Comparison of ENCODE assay signal across 31 cellular contexts in genomic region chr16:67977005-67977404, GRCh38. TPM values are rescaled to one million over a fixed set of nuclear protein-coding genes. Genes with fewer than 3 reads are reported as not detected.
"Had no signal": no experiment of that assay in that cellular context is flagged by ENCODE, and none has a peak within 500 bp of the region (broad histone marks: within the 10 kb centered on the region; RNA-seq: fewer than 3 reads in every experiment).

No MANE protein-coding gene starts in this region.

- FAIRE-seq: frontal cortex had no signal

- H3K36me3 Mint-ChIP-seq: activated naive CD4-positive, alpha-beta T cell treated with anti-CD3 and anti-CD28 coated beads, Interleukin-2, amount 10 ng/mL, durations not matched to agents 7 days and 5 days; activated naive CD4-positive, alpha-beta T cell treated with anti-CD3 and anti-CD28 coated beads, Interleukin-2, amount 50 U/mL, for 72 hours; activated naive CD8-positive, alpha-beta T cell treated with anti-CD3 and anti-CD28 coated beads, Interleukin-2, amount 10 ng/mL, durations not matched to agents 7 days and 5 days; brain; WTC11 had no signal

- H3K27me3 ChIP-seq: ascending aorta, breast epithelium had no signal

- ATAC-seq: activated naive CD4-positive, alpha-beta T cell treated with anti-CD3 and anti-CD28 coated beads, Interleukin-2, amount 50 U/mL, for 72 hours; activated T-cell treated with anti-CD3 and anti-CD28 coated beads, Interleukin-2, amount 50 U/mL, for 72 hours; esophagus mucosa; WTC11 had no signal

- H3K4me1 ChIP-seq: ascending aorta, breast epithelium had no signal

- H3K4me3 Mint-ChIP-seq: activated CD4-positive, alpha-beta memory T cell treated with anti-CD3 and anti-CD28 coated beads, Interleukin-2, amount 10 ng/mL, durations not matched to agents 7 days and 5 days; activated CD4-positive, alpha-beta T cell treated with anti-CD3 and anti-CD28 coated beads, Interleukin-2, amount 10 ng/mL, durations not matched to agents 7 days and 5 days; activated naive CD4-positive, alpha-beta T cell treated with anti-CD3 and anti-CD28 coated beads, Interleukin-2, amount 10 ng/mL, durations not matched to agents 7 days and 5 days; activated naive CD8-positive, alpha-beta T cell treated with anti-CD3 and anti-CD28 coated beads, Interleukin-2, amount 10 ng/mL, durations not matched to agents 7 days and 5 days; activated T-cell treated with anti-CD3 and anti-CD28 coated beads, Interleukin-2, amount 50 U/mL, for 24 hours; activated T-cell treated with anti-CD3 and anti-CD28 coated beads, Interleukin-2, amount 50 U/mL, for 72 hours; brain; dendritic cell treated with granulocyte-macrophage colony-stimulating factor and Interleukin-4, amounts not matched to agents 40 ng/mL and 50 ng/mL, for 4 days; endodermal cell; WTC11 had no signal

- H3K27ac Mint-ChIP-seq: activated CD4-positive, alpha-beta memory T cell treated with anti-CD3 and anti-CD28 coated beads, Interleukin-2, amount 10 ng/mL, durations not matched to agents 7 days and 5 days; activated CD4-positive, alpha-beta T cell treated with anti-CD3 and anti-CD28 coated beads, Interleukin-2, amount 10 ng/mL, durations not matched to agents 7 days and 5 days; activated naive CD4-positive, alpha-beta T cell treated with anti-CD3 and anti-CD28 coated beads, Interleukin-2, amount 50 U/mL, for 72 hours; activated naive CD8-positive, alpha-beta T cell treated with anti-CD3 and anti-CD28 coated beads, Interleukin-2, amount 10 ng/mL, durations not matched to agents 7 days and 5 days; activated T-cell treated with anti-CD3 and anti-CD28 coated beads, Interleukin-2, amount 50 U/mL, for 24 hours; activated T-cell treated with anti-CD3 and anti-CD28 coated beads, Interleukin-2, amount 50 U/mL, for 72 hours; brain; dendritic cell treated with granulocyte-macrophage colony-stimulating factor and Interleukin-4, amounts not matched to agents 40 ng/mL and 50 ng/mL, for 4 days; endodermal cell; WTC11 had no signal

- H3K4me3 ChIP-seq: ascending aorta, breast epithelium, cardiac muscle cell, coronary artery, dorsolateral prefrontal cortex had no signal

- DNase-seq: activated CD4-positive, alpha-beta memory T cell treated with anti-CD3 and anti-CD28 coated beads, Interleukin-2, amount 10 ng/mL, durations not matched to agents 7 days and 5 days; activated CD4-positive, alpha-beta T cell treated with anti-CD3 and anti-CD28 coated beads for 1 hour; activated CD4-positive, alpha-beta T cell treated with anti-CD3 and anti-CD28 coated beads for 4 hours; activated CD4-positive, alpha-beta T cell treated with anti-CD3 and anti-CD28 coated beads, Interleukin-2, amount 10 ng/mL, durations not matched to agents 7 days and 5 days; activated CD4-positive, alpha-beta T cell treated with anti-CD3 and anti-CD28 coated beads, Interleukin-2, amount 50 U/mL, for 4 hours; activated CD8-positive, alpha-beta memory T cell treated with anti-CD3 and anti-CD28 coated beads, Interleukin-2, amount 50 U/mL, for 48 hours; activated gamma-delta T cell; activated naive CD4-positive, alpha-beta T cell; activated naive CD4-positive, alpha-beta T cell treated with anti-CD3 and anti-CD28 coated beads, Interleukin-2, amount 10 ng/mL, durations not matched to agents 7 days and 5 days; activated naive CD8-positive, alpha-beta T cell treated with anti-CD3 and anti-CD28 coated beads, Interleukin-2, amount 10 ng/mL, durations not matched to agents 7 days and 5 days; activated T-cell treated with anti-CD3 and anti-CD28 coated beads for 4 hours; activated T-cell treated with anti-CD3 and anti-CD28 coated beads, Interleukin-2, amount 50 U/mL, for 24 hours; activated T-cell treated with anti-CD3 and anti-CD28 coated beads, Interleukin-2, amount 50 U/mL, for 72 hours; central memory CD4-positive, alpha-beta T cell; cerebellar nuclear complex; dorsolateral prefrontal cortex; effector memory CD4-positive, alpha-beta T cell; foreskin fibroblast; head of caudate nucleus; T-helper 2 cell had no signal

- H3K4me1 Mint-ChIP-seq: activated CD4-positive, alpha-beta memory T cell treated with anti-CD3 and anti-CD28 coated beads, Interleukin-2, amount 10 ng/mL, durations not matched to agents 7 days and 5 days; activated CD4-positive, alpha-beta T cell treated with anti-CD3 and anti-CD28 coated beads, Interleukin-2, amount 10 ng/mL, durations not matched to agents 7 days and 5 days; activated naive CD4-positive, alpha-beta T cell treated with anti-CD3 and anti-CD28 coated beads, Interleukin-2, amount 10 ng/mL, durations not matched to agents 7 days and 5 days; brain; endodermal cell; WTC11 had no signal

- H3K27ac ChIP-seq: ascending aorta, breast epithelium, cardiac muscle cell, coronary artery, dorsolateral prefrontal cortex had no signal

- H3K9me3 Mint-ChIP-seq: activated CD4-positive, alpha-beta memory T cell treated with anti-CD3 and anti-CD28 coated beads, Interleukin-2, amount 10 ng/mL, durations not matched to agents 7 days and 5 days; activated CD4-positive, alpha-beta T cell treated with anti-CD3 and anti-CD28 coated beads, Interleukin-2, amount 10 ng/mL, durations not matched to agents 7 days and 5 days; activated naive CD4-positive, alpha-beta T cell treated with anti-CD3 and anti-CD28 coated beads, Interleukin-2, amount 10 ng/mL, durations not matched to agents 7 days and 5 days; activated naive CD4-positive, alpha-beta T cell treated with anti-CD3 and anti-CD28 coated beads, Interleukin-2, amount 50 U/mL, for 72 hours; activated naive CD8-positive, alpha-beta T cell treated with anti-CD3 and anti-CD28 coated beads, Interleukin-2, amount 10 ng/mL, durations not matched to agents 7 days and 5 days; activated T-cell treated with anti-CD3 and anti-CD28 coated beads, Interleukin-2, amount 50 U/mL, for 24 hours; activated T-cell treated with anti-CD3 and anti-CD28 coated beads, Interleukin-2, amount 50 U/mL, for 72 hours; brain; dendritic cell treated with granulocyte-macrophage colony-stimulating factor and Interleukin-4, amounts not matched to agents 40 ng/mL and 50 ng/mL, for 4 days; endodermal cell; WTC11 had no signal

- H3K36me3 ChIP-seq: ascending aorta, breast epithelium, cardiac muscle cell had no signal

- H3K9me3 ChIP-seq: ascending aorta, breast epithelium had no signal

RNA-seq across cellular contexts. Expression of gene DPEP2, which starts 22.3 kb away (rescaled TPM):
- polyA plus RNA-seq: cardiac muscle cell had no signal

RNA-seq across cellular contexts. Expression of gene DPEP2NB, which starts 38.7 kb away (rescaled TPM):
- polyA plus RNA-seq: cardiac muscle cell had no signal
